15 cellular contexts compared by ENCODE assay signal in the genomic region with DNA sequence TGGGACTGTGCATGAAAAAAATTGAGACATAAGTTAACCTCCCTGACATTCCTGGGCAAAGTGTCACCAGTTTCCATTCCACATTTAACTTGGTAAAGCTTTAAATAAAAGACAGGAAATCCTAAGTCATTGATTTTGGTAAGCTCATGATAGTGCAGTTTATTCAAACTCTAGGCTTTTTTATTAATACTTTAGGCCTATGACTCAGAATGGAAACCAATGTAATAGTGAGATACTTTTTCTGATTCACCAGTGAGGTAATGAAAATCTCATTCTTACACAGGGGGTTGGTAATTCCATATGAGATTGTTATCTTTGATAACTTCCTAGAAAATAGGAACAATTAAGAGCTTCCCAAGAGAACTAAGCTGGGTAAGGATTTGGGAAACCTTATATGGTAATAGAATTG.
DNase-seq lines count a peak whose midpoint lies in the region; ATAC-seq, FAIRE-seq and TF ChIP-seq lines count a peak whose summit lies in the region.
"Had no signal": no experiment of that assay in that cellular context is flagged by ENCODE, and none has a peak within 500 bp of the region (broad histone marks: within the 10 kb centered on the region; RNA-seq: fewer than 3 reads in every experiment).

No MANE protein-coding gene starts in this region.

- no peaks in the 10 kb centered on the region for H3K9me3 ChIP-seq in endothelial cell of umbilical vein (replicated peaks; ENCODE audit: control insufficient read depth, insufficient read depth, low read length)
- no peaks in the 10 kb centered on the region for H3K9me3 ChIP-seq in smooth muscle cell (replicated peaks; ENCODE audit: low read depth)

- dilution Hi-C loops in endothelial cell of umbilical vein (cut with MboI; ENCODE audit: extremely low pct_ligation_motif_present, low sequenced_read_pairs), result no loop called here

- FAIRE-seq in endothelial cell of umbilical vein (lab: Jason Lieb, UNC), result peak; percentile 83
- FAIRE-seq: A204.1 had no signal

- DNase-seq in activated CD8-positive, alpha-beta T cell treated with anti-CD3 and anti-CD28 coated beads for 36 hours, result no peak
- no peak for DNase-seq in activated CD8-positive, alpha-beta T cell treated with anti-CD3 and anti-CD28 coated beads, Interleukin-2, amount 10 ng/mL, durations not matched to agents 7 days and 5 days
- DNase-seq in RPMI7951 (ENCODE audit: low read depth), result peak; percentile 34
- DNase-seq in endothelial cell of umbilical vein (ENCODE audit: low read depth, low spot score), result peak; percentile 90
- no peak for DNase-seq in smooth muscle cell (lab: John Stamatoyannopoulos, UW; ENCODE audit: unreplicated experiment)
- DNase-seq in DMS79 (lab: John Stamatoyannopoulos, UW), result no peak
- DNase-seq in T1000 (lab: John Stamatoyannopoulos, UW), result no peak
- DNase-seq: activated B cell treated with CpG ODN at 0.5 μM for 24 hours; activated effector memory CD4-positive, alpha-beta T cell treated with Interleukin-2 at 50 U/mL for 16 hours; effector CD8-positive, alpha-beta T cell; NCI-H2227 treated with DMSO at 0.1 percent for 48 hours; SHP77 had no signal

- H3K27ac ChIP-seq in endothelial cell of umbilical vein (ENCODE audit: insufficient read depth, low read depth, low read length), result peak overlapping the region; percentile 74
- peak overlapping the region; percentile 52 for H3K27ac ChIP-seq in smooth muscle cell (ENCODE audit: low read depth)

- H3K4me1 Mint-ChIP-seq in activated CD8-positive, alpha-beta T cell treated with anti-CD3 and anti-CD28 coated beads for 36 hours (ENCODE audit: low read depth), result peaks cover 9% of the 10 kb centered on the region
- no peaks in the 10 kb centered on the region for H3K4me1 Mint-ChIP-seq in activated CD8-positive, alpha-beta T cell treated with anti-CD3 and anti-CD28 coated beads, Interleukin-2, amount 10 ng/mL, durations not matched to agents 7 days and 5 days (ENCODE audit: low read depth)
- H3K4me1 Mint-ChIP-seq: activated B cell treated with CpG ODN at 0.5 μM for 24 hours, GM23338 had no signal

- intact Hi-C loops in activated CD8-positive, alpha-beta T cell treated with anti-CD3 and anti-CD28 coated beads for 36 hours (cut with micrococcal nuclease), result no loop called here
- intact Hi-C loops in endothelial cell of umbilical vein (cut with micrococcal nuclease), result loop anchor here (1.0 to 2.0 kb wide), 5 partner anchors 41 to 241 kb away; a partner anchor contains a TSS

- H3K79me2 ChIP-seq in endothelial cell of umbilical vein (ENCODE audit: control insufficient read depth, insufficient read depth, low read length), result no peaks in the 10 kb centered on the region
- no peaks in the 10 kb centered on the region for H3K79me2 ChIP-seq in smooth muscle cell (ENCODE audit: low read depth)

- H4K20me1 ChIP-seq in endothelial cell of umbilical vein (replicated peaks; ENCODE audit: control insufficient read depth, extremely low read depth, insufficient read depth, low read length) (no peaks in the 10 kb centered on the region), smooth muscle cell (ENCODE audit: low read depth) (no peaks in the 10 kb centered on the region)

- H3K4me3 ChIP-seq in endothelial cell of umbilical vein (replicated peaks in 1 of 3; ENCODE audit: insufficient read depth in 1 of 3, low read depth in 1 of 3, low read length in 3 of 3), result no peak overlapping the region
- H3K4me3 ChIP-seq in smooth muscle cell, result no peak overlapping the region
- H3K4me3 ChIP-seq: GM23338 had no signal

- ATAC-seq in activated CD8-positive, alpha-beta T cell treated with anti-CD3 and anti-CD28 coated beads for 36 hours, result peak; percentile 55
- no peak for ATAC-seq in activated CD8-positive, alpha-beta T cell treated with anti-CD3 and anti-CD28 coated beads, Interleukin-2, amount 10 ng/mL, durations not matched to agents 7 days and 5 days
- no peak for ATAC-seq in GM21737 (IDR thresholded peaks at IDR 0.05; ENCODE audit: unreplicated experiment)
- ATAC-seq: GM23338 had no signal

- H3K9ac ChIP-seq in endothelial cell of umbilical vein (replicated peaks; ENCODE audit: extremely low read depth, insufficient read depth, low read length) (peak overlapping the region; percentile 14), smooth muscle cell (ENCODE audit: low read depth) (no peak overlapping the region)

- POLR2A ChIA-PET in activated CD8-positive, alpha-beta T cell treated with anti-CD3 and anti-CD28 coated beads for 36 hours (lab: Charles Lee), result no interaction called here
- POLR2A ChIA-PET in activated CD8-positive, alpha-beta T cell treated with anti-CD3 and anti-CD28 coated beads, Interleukin-2, amount 10 ng/mL, durations not matched to agents 7 days and 5 days (lab: Charles Lee), result no interaction called here
- POLR2A ChIA-PET in endothelial cell of umbilical vein (lab: Charles Lee), result interaction anchor here (0.7 to 1.4 kb wide), 5 partner anchors 39 to 202 kb away, joined by 3 to 5 read pairs (median 4); a partner anchor contains a TSS

- H3K27ac Mint-ChIP-seq in activated CD8-positive, alpha-beta T cell treated with anti-CD3 and anti-CD28 coated beads for 36 hours, result no peak overlapping the region
- no peak overlapping the region for H3K27ac Mint-ChIP-seq in activated CD8-positive, alpha-beta T cell treated with anti-CD3 and anti-CD28 coated beads, Interleukin-2, amount 10 ng/mL, durations not matched to agents 7 days and 5 days
- H3K27ac Mint-ChIP-seq: activated B cell treated with CpG ODN at 0.5 μM for 24 hours, GM23338 had no signal

- no peaks in the 10 kb centered on the region for H3F3A ChIP-seq in smooth muscle cell (ENCODE audit: low read depth)

- H3K4me2 ChIP-seq in endothelial cell of umbilical vein (ENCODE audit: insufficient read depth, low read length) (peak overlapping the region; percentile 31), smooth muscle cell (no peak overlapping the region)
- H3K4me2 ChIP-seq: GM23338 had no signal

- TF ChIP-seq CTCF in activated CD8-positive, alpha-beta T cell treated with anti-CD3 and anti-CD28 coated beads for 36 hours (IDR thresholded peaks at IDR 0.05), result no peak
- no peak for TF ChIP-seq CTCF in endothelial cell of umbilical vein (IDR thresholded peaks at IDR 0.05; ENCODE audit: extremely low read depth in 1 of 2, insufficient read depth in 1 of 2, low read depth in 1 of 2, low read length in 2 of 2)
- TF ChIP-seq CTCF in smooth muscle cell (IDR thresholded peaks at IDR 0.05; ENCODE audit: borderline replicate concordance, insufficient read depth, poor library complexity, severe bottlenecking), result no peak

- CTCF ChIA-PET in activated CD8-positive, alpha-beta T cell treated with anti-CD3 and anti-CD28 coated beads for 36 hours (lab: Charles Lee), result interaction anchor here (1.5 to 1.6 kb wide), 2 partner anchors 8 to 117 kb away, joined by 4 read pairs; no protein-coding TSS in a partner anchor
- CTCF ChIA-PET in activated CD8-positive, alpha-beta T cell treated with anti-CD3 and anti-CD28 coated beads, Interleukin-2, amount 10 ng/mL, durations not matched to agents 7 days and 5 days (lab: Charles Lee), result no interaction called here
- CTCF ChIA-PET in endothelial cell of umbilical vein (lab: Charles Lee), result interaction anchor here (0.6 to 3.0 kb wide), 16 partner anchors 8 to 1971 kb away, joined by 3 to 13 read pairs (median 4); a partner anchor contains a TSS

- BruUV-seq in endothelial cell of umbilical vein (replicated peaks; lab: Mats Ljungman, UMichigan), result no TSS peak

- no peaks in the 10 kb centered on the region for H3K27me3 Mint-ChIP-seq in activated CD8-positive, alpha-beta T cell treated with anti-CD3 and anti-CD28 coated beads for 36 hours
- no peaks in the 10 kb centered on the region for H3K27me3 Mint-ChIP-seq in activated CD8-positive, alpha-beta T cell treated with anti-CD3 and anti-CD28 coated beads, Interleukin-2, amount 10 ng/mL, durations not matched to agents 7 days and 5 days (ENCODE audit: low read depth)
- H3K27me3 Mint-ChIP-seq: activated B cell treated with CpG ODN at 0.5 μM for 24 hours had no signal

- H3K36me3 ChIP-seq in endothelial cell of umbilical vein (ENCODE audit: control insufficient read depth in 2 of 2, extremely low read depth in 1 of 2, insufficient read depth in 2 of 2, low read length in 2 of 2), result peaks cover 0 to 3% of the 10 kb centered on the region in 2 experiments
- H3K36me3 ChIP-seq in smooth muscle cell (ENCODE audit: low read depth), result peaks cover 3% of the 10 kb centered on the region

- H3K36me3 Mint-ChIP-seq in activated CD8-positive, alpha-beta T cell treated with anti-CD3 and anti-CD28 coated beads for 36 hours (ENCODE audit: low read depth), result peaks cover 15% of the 10 kb centered on the region
- peaks cover 15% of the 10 kb centered on the region for H3K36me3 Mint-ChIP-seq in activated CD8-positive, alpha-beta T cell treated with anti-CD3 and anti-CD28 coated beads, Interleukin-2, amount 10 ng/mL, durations not matched to agents 7 days and 5 days (ENCODE audit: low read depth)

- H3K9me3 Mint-ChIP-seq in activated CD8-positive, alpha-beta T cell treated with anti-CD3 and anti-CD28 coated beads for 36 hours, result no peaks in the 10 kb centered on the region
- H3K9me3 Mint-ChIP-seq in activated CD8-positive, alpha-beta T cell treated with anti-CD3 and anti-CD28 coated beads, Interleukin-2, amount 10 ng/mL, durations not matched to agents 7 days and 5 days (ENCODE audit: insufficient read depth), result no peaks in the 10 kb centered on the region
- H3K9me3 Mint-ChIP-seq: activated B cell treated with CpG ODN at 0.5 μM for 24 hours, GM23338 had no signal

- no peak for TF ChIP-seq POLR2A in endothelial cell of umbilical vein (IDR thresholded peaks at IDR 0.05; ENCODE audit: low read depth, low read length)

- no peaks in the 10 kb centered on the region for H3K9me1 ChIP-seq in endothelial cell of umbilical vein (replicated peaks; ENCODE audit: control insufficient read depth, extremely low read depth, insufficient read depth, low read length)

- H2AFZ ChIP-seq in endothelial cell of umbilical vein (ENCODE audit: low read depth, low read length) (no peak overlapping the region), smooth muscle cell (ENCODE audit: low read depth) (no peak overlapping the region)
- H2AFZ ChIP-seq: GM23338 had no signal

- no peak overlapping the region for H3K4me3 Mint-ChIP-seq in activated CD8-positive, alpha-beta T cell treated with anti-CD3 and anti-CD28 coated beads for 36 hours
- no peak overlapping the region for H3K4me3 Mint-ChIP-seq in activated CD8-positive, alpha-beta T cell treated with anti-CD3 and anti-CD28 coated beads, Interleukin-2, amount 10 ng/mL, durations not matched to agents 7 days and 5 days
- H3K4me3 Mint-ChIP-seq: activated B cell treated with CpG ODN at 0.5 μM for 24 hours, GM23338 had no signal

- H3K4me1 ChIP-seq in endothelial cell of umbilical vein (ENCODE audit: control insufficient read depth, extremely low read depth, insufficient read depth, low read length) (peaks cover 38% of the 10 kb centered on the region), smooth muscle cell (ENCODE audit: low read depth) (no peaks in the 10 kb centered on the region)

- H3K27me3 ChIP-seq in endothelial cell of umbilical vein (ENCODE audit: control insufficient read depth in 2 of 2, insufficient read depth in 2 of 2, low read length in 2 of 2) (no peaks in the 10 kb centered on the region), smooth muscle cell (ENCODE audit: low read depth) (no peaks in the 10 kb centered on the region)

TF ChIP-seq in endothelial cell of umbilical vein, 7 proteins besides CTCF, POLR2A, EP300 and RAD21 (continues in another document):
- TF ChIP-seq FOS (IDR thresholded peaks at IDR 0.05; ENCODE audit: borderline replicate concordance, insufficient read depth, low read length), result peak; percentile 95

Comparison
In these comparisons a context has a peak if more than half of its experiments do, and no peak if none do; other contexts are left out.
1. DNase-seq: peak in RPMI7951 (single experiment) and endothelial cell of umbilical vein (single experiment); none in activated CD8-positive, alpha-beta T cell treated with anti-CD3 and anti-CD28 coated beads for 36 hours (single experiment), activated CD8-positive, alpha-beta T cell treated with anti-CD3 and anti-CD28 coated beads, Interleukin-2, amount 10 ng/mL, durations not matched to agents 7 days and 5 days (single experiment), smooth muscle cell (single experiment), DMS79 (single experiment) and T1000 (single experiment).